ENCODE assay signal across 1 cellular context in the genomic region with DNA sequence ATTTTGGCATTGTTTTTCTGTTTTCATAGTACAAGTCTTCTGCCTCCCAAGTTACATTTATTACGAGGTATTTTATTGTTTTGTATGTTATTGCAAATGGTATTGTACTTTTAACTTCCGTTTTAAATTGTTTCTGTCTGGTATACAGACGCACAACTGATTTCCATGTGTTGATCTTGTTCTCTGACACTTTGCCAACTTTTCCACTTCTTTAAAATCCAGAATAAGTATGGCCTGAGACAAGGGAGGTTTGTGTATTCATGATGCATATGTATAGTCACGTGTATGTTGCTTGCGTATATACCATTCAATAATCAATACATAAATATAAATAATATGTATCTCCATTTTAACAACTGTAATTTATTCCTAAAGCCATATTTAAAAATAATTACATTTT.
TF ChIP-seq lines count a peak whose summit lies in the region.

No MANE protein-coding gene starts in this region.

TF ChIP-seq in GM23338, 12 proteins besides CTCF, POLR2A, EP300 and RAD21:
- TF ChIP-seq, protein P1, sequence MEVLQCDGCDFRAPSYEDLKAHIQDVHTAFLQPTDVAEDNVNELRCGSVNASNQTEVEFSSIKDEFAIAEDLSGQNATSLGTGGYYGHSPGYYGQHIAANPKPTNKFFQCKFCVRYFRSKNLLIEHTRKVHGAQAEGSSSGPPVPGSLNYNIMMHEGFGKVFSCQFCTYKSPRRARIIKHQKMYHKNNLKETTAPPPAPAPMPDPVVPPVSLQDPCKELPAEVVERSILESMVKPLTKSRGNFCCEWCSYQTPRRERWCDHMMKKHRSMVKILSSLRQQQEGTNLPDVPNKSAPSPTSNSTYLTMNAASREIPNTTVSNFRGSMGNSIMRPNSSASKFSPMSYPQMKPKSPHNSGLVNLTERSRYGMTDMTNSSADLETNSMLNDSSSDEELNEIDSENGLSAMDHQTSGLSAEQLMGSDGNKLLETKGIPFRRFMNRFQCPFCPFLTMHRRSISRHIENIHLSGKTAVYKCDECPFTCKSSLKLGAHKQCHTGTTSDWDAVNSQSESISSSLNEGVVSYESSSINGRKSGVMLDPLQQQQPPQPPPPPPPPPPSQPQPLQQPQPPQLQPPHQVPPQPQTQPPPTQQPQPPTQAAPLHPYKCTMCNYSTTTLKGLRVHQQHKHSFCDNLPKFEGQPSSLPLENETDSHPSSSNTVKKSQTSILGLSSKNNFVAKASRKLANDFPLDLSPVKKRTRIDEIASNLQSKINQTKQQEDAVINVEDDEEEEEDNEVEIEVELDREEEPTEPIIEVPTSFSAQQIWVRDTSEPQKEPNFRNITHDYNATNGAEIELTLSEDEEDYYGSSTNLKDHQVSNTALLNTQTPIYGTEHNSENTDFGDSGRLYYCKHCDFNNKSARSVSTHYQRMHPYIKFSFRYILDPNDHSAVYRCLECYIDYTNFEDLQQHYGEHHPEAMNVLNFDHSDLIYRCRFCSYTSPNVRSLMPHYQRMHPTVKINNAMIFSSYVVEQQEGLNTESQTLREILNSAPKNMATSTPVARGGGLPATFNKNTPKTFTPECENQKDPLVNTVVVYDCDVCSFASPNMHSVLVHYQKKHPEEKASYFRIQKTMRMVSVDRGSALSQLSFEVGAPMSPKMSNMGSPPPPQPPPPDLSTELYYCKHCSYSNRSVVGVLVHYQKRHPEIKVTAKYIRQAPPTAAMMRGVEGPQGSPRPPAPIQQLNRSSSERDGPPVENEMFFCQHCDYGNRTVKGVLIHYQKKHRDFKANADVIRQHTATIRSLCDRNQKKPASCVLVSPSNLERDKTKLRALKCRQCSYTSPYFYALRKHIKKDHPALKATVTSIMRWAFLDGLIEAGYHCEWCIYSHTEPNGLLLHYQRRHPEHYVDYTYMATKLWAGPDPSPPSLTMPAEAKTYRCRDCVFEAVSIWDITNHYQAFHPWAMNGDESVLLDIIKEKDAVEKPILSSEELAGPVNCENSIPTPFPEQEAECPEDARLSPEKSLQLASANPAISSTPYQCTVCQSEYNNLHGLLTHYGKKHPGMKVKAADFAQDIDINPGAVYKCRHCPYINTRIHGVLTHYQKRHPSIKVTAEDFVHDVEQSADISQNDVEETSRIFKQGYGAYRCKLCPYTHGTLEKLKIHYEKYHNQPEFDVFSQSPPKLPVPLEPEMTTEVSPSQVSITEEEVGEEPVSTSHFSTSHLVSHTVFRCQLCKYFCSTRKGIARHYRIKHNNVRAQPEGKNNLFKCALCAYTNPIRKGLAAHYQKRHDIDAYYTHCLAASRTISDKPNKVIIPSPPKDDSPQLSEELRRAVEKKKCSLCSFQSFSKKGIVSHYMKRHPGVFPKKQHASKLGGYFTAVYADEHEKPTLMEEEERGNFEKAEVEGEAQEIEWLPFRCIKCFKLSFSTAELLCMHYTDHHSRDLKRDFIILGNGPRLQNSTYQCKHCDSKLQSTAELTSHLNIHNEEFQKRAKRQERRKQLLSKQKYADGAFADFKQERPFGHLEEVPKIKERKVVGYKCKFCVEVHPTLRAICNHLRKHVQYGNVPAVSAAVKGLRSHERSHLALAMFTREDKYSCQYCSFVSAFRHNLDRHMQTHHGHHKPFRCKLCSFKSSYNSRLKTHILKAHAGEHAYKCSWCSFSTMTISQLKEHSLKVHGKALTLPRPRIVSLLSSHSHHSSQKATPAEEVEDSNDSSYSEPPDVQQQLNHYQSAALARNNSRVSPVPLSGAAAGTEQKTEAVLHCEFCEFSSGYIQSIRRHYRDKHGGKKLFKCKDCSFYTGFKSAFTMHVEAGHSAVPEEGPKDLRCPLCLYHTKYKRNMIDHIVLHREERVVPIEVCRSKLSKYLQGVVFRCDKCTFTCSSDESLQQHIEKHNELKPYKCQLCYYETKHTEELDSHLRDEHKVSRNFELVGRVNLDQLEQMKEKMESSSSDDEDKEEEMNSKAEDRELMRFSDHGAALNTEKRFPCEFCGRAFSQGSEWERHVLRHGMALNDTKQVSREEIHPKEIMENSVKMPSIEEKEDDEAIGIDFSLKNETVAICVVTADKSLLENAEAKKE (CRISPR knock-in tag; IDR thresholded peaks at IDR 0.05), result no peak
- TF ChIP-seq EZH2phosphoT487 (IDR thresholded peaks at IDR 0.05; ENCODE audit: unreplicated experiment), result no peak
- TF ChIP-seq ZNF114 (CRISPR knock-in tag; IDR thresholded peaks at IDR 0.05), result no peak
